In genomic region chrX:48475774-48476577, GRCh38 we compare ENCODE assay signal across 1 cellular context.
A peak's percentile ranks its signal among the peaks of the same experiment; 100 is the strongest.
TF ChIP-seq lines count a peak whose summit lies in the region.

A gene with protein sequence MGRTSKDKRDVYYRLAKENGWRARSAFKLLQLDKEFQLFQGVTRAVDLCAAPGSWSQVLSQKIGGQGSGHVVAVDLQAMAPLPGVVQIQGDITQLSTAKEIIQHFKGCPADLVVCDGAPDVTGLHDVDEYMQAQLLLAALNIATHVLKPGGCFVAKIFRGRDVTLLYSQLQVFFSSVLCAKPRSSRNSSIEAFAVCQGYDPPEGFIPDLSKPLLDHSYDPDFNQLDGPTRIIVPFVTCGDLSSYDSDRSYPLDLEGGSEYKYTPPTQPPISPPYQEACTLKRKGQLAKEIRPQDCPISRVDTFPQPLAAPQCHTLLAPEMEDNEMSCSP (plus strand): TSS chrX:48476199. CDS start chrX:48478048, 1,849 bp downstream.

TF ChIP-seq in HepG2, 621 proteins besides CTCF, POLR2A, EP300 and RAD21 (continued from another document and continues in another):
- TF ChIP-seq ARNT2 (CRISPR knock-in tag; IDR thresholded peaks at IDR 0.05; ENCODE audit: low read depth) (0 out of 2 replicates have a peak, but pooled peaks have one; percentile 75), ZNF354B (CRISPR knock-in tag; IDR thresholded peaks at IDR 0.05) (no peak), ZNF431 (CRISPR knock-in tag; IDR thresholded peaks at IDR 0.05; ENCODE audit: borderline replicate concordance, low read depth) (no peak), NRL (CRISPR knock-in tag; IDR thresholded peaks at IDR 0.05; ENCODE audit: borderline replicate concordance) (peak; percentile 45; the same call in 1 of the 2 replicates), CENPT (CRISPR knock-in tag; IDR thresholded peaks at IDR 0.05; ENCODE audit: low read depth) (0 out of 2 replicates have a peak, but pooled peaks have one; percentile 49), HOXA9 (CRISPR knock-in tag; IDR thresholded peaks at IDR 0.05; ENCODE audit: borderline replicate concordance) (0 out of 2 replicates have a peak, but pooled peaks have one; percentile 43), ZNF687 (CRISPR knock-in tag; IDR thresholded peaks at IDR 0.05) (peak; percentile 91), ZNF446 (CRISPR knock-in tag; IDR thresholded peaks at IDR 0.05) (0 out of 2 replicates have a peak, but pooled peaks have one; percentile 50), UBTF (CRISPR knock-in tag; IDR thresholded peaks at IDR 0.05) (peak; percentile 42; the same call in 1 of the 2 replicates), HOXA5 (CRISPR knock-in tag; IDR thresholded peaks at IDR 0.05) (0 out of 2 replicates have a peak, but pooled peaks have one; percentile 79), HOXD1 (CRISPR knock-in tag; IDR thresholded peaks at IDR 0.05) (0 out of 2 replicates have a peak, but pooled peaks have one; percentile 32), SPEN (CRISPR knock-in tag; IDR thresholded peaks at IDR 0.05; ENCODE audit: low read depth) (peak; percentile 65; the same call in 1 of the 2 replicates), HNF1B (CRISPR knock-in tag; IDR thresholded peaks at IDR 0.05) (peak; percentile 22; the same call in 1 of the 2 replicates), MED1 (CRISPR knock-in tag; IDR thresholded peaks at IDR 0.05) (peak; percentile 47), TCF7L2 (IDR thresholded peaks at IDR 0.05; ENCODE audit: low read depth, low read length) (no peak), GMEB1 (CRISPR knock-in tag; IDR thresholded peaks at IDR 0.05; ENCODE audit: borderline replicate concordance) (peak; percentile 97), ZBTB7A (CRISPR knock-in tag; IDR thresholded peaks at IDR 0.05) (no peak), ZNF501 (CRISPR knock-in tag; IDR thresholded peaks at IDR 0.05) (peak; percentile 58), ZNF777 (CRISPR knock-in tag; IDR thresholded peaks at IDR 0.05) (peak; percentile 70), PHF20 (CRISPR knock-in tag; IDR thresholded peaks at IDR 0.05) (peak; percentile 69; the same call in 1 of the 2 replicates), BHLHE40 (IDR thresholded peaks at IDR 0.05; ENCODE audit: low read length) (peak; percentile 25; the same call in 1 of the 2 replicates), BORCS8-MEF2B (CRISPR knock-in tag; IDR thresholded peaks at IDR 0.05) (peak; percentile 54; the same call in 1 of the 2 replicates), CREB1 (IDR thresholded peaks at IDR 0.05) (peak; percentile 80), CREB1 (CRISPR knock-in tag; IDR thresholded peaks at IDR 0.05) (peak; percentile 94), NAIF1 (CRISPR knock-in tag; IDR thresholded peaks at IDR 0.05; ENCODE audit: borderline replicate concordance) (no peak), HBP1 (CRISPR knock-in tag; IDR thresholded peaks at IDR 0.05; ENCODE audit: low read depth) (peak; percentile 98), ELF1 (CRISPR knock-in tag; IDR thresholded peaks at IDR 0.05) (peak; percentile 66), TAF1 (CRISPR knock-in tag; IDR thresholded peaks at IDR 0.05) (peak; percentile 51; the same call in 1 of the 2 replicates), ZNF556 (CRISPR knock-in tag; IDR thresholded peaks at IDR 0.05; ENCODE audit: borderline replicate concordance) (0 out of 2 replicates have a peak, but pooled peaks have one; percentile 48), ZNF652 (CRISPR knock-in tag; IDR thresholded peaks at IDR 0.05; ENCODE audit: borderline replicate concordance, low read depth) (peak; percentile 10; the same call in 1 of the 2 replicates), SRY (CRISPR knock-in tag; IDR thresholded peaks at IDR 0.05) (peak; percentile 50; the same call in 1 of the 2 replicates), NFYB (CRISPR knock-in tag; IDR thresholded peaks at IDR 0.05) (peak; percentile 57)
- TF ChIP-seq, protein P1, sequence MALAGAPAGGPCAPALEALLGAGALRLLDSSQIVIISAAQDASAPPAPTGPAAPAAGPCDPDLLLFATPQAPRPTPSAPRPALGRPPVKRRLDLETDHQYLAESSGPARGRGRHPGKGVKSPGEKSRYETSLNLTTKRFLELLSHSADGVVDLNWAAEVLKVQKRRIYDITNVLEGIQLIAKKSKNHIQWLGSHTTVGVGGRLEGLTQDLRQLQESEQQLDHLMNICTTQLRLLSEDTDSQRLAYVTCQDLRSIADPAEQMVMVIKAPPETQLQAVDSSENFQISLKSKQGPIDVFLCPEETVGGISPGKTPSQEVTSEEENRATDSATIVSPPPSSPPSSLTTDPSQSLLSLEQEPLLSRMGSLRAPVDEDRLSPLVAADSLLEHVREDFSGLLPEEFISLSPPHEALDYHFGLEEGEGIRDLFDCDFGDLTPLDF (CRISPR knock-in tag; IDR thresholded peaks at IDR 0.05) = 0 out of 2 replicates have a peak, but pooled peaks have one; percentile 59
- TF ChIP-seq, protein P2, sequence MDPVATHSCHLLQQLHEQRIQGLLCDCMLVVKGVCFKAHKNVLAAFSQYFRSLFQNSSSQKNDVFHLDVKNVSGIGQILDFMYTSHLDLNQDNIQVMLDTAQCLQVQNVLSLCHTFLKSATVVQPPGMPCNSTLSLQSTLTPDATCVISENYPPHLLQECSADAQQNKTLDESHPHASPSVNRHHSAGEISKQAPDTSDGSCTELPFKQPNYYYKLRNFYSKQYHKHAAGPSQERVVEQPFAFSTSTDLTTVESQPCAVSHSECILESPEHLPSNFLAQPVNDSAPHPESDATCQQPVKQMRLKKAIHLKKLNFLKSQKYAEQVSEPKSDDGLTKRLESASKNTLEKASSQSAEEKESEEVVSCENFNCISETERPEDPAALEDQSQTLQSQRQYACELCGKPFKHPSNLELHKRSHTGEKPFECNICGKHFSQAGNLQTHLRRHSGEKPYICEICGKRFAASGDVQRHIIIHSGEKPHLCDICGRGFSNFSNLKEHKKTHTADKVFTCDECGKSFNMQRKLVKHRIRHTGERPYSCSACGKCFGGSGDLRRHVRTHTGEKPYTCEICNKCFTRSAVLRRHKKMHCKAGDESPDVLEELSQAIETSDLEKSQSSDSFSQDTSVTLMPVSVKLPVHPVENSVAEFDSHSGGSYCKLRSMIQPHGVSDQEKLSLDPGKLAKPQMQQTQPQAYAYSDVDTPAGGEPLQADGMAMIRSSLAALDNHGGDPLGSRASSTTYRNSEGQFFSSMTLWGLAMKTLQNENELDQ (CRISPR knock-in tag; IDR thresholded peaks at IDR 0.05; ENCODE audit: borderline replicate concordance) = no peak
- TF ChIP-seq, protein P3, sequence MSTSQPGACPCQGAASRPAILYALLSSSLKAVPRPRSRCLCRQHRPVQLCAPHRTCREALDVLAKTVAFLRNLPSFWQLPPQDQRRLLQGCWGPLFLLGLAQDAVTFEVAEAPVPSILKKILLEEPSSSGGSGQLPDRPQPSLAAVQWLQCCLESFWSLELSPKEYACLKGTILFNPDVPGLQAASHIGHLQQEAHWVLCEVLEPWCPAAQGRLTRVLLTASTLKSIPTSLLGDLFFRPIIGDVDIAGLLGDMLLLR (CRISPR knock-in tag; IDR thresholded peaks at IDR 0.05) = peak; percentile 62; the same call in 1 of the 2 replicates
- TF ChIP-seq, protein P4, sequence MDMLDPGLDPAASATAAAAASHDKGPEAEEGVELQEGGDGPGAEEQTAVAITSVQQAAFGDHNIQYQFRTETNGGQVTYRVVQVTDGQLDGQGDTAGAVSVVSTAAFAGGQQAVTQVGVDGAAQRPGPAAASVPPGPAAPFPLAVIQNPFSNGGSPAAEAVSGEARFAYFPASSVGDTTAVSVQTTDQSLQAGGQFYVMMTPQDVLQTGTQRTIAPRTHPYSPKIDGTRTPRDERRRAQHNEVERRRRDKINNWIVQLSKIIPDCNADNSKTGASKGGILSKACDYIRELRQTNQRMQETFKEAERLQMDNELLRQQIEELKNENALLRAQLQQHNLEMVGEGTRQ (IDR thresholded peaks at IDR 0.05; ENCODE audit: low read depth, low read length) = no peak
- TF ChIP-seq, protein P4 (CRISPR knock-in tag; IDR thresholded peaks at IDR 0.05; ENCODE audit: borderline replicate concordance) = no peak; the same call in 1 of the 2 replicates
- TF ChIP-seq, protein P5, sequence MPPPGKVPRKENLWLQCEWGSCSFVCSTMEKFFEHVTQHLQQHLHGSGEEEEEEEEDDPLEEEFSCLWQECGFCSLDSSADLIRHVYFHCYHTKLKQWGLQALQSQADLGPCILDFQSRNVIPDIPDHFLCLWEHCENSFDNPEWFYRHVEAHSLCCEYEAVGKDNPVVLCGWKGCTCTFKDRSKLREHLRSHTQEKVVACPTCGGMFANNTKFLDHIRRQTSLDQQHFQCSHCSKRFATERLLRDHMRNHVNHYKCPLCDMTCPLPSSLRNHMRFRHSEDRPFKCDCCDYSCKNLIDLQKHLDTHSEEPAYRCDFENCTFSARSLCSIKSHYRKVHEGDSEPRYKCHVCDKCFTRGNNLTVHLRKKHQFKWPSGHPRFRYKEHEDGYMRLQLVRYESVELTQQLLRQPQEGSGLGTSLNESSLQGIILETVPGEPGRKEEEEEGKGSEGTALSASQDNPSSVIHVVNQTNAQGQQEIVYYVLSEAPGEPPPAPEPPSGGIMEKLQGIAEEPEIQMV (CRISPR knock-in tag; IDR thresholded peaks at IDR 0.05; ENCODE audit: low read depth) = no peak
